Comparison of ENCODE assay signal across 9 cellular contexts in the genomic region with DNA sequence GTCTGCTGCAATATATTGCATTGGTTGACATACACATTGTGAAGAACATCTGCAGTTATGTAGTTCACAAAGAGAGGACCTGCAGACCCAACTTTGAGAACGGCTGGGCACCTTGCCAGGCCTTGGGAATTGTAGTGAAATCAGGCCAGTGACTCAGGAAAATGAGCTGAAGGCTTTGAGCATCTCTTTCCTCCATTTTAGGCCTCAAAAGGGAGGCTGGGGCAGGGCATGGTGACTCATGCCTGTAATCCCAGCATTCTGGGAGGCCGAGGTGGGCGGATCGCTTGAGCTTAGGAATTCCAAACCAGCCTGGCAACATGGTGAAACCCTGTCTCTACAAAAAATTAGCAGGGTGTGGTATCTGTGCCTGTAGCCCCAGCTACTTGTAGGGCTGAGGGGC. TPM values are rescaled to one million over a fixed set of nuclear protein-coding genes. Genes with fewer than 3 reads are reported as not detected.
DNase-seq lines count a peak whose midpoint lies in the region; ATAC-seq, FAIRE-seq and TF ChIP-seq lines count a peak whose summit lies in the region.
"Had no signal": no experiment of that assay in that cellular context is flagged by ENCODE, and none has a peak within 500 bp of the region (broad histone marks: within the 10 kb centered on the region; RNA-seq: fewer than 3 reads in every experiment).

No MANE protein-coding gene starts in this region.

- peak overlapping the region; percentile 76 for H3K4me3 ChIP-seq in HFF-Myc (replicated peaks; ENCODE audit: low read depth, low read length)

- H3K27me3 Mint-ChIP-seq in activated T-helper 1 cell treated with anti-CD3 and anti-CD28 coated beads, Interleukin-12 subunit alpha, Interleukin-12 subunit beta, Interleukin-2, Interleukin-4 antibody, amounts not matched to agents 30 ng/mL and 10 ng/mL and 1 ng/mL, durations not matched to agents 14 hours and 24 hours and 36 hours (ENCODE audit: insufficient read depth) = no peaks in the 10 kb centered on the region

- peak overlapping the region; percentile 88 for H3K4me3 Mint-ChIP-seq in activated T-helper 1 cell treated with anti-CD3 and anti-CD28 coated beads, Interleukin-12 subunit alpha, Interleukin-12 subunit beta, Interleukin-2, Interleukin-4 antibody, amounts not matched to agents 30 ng/mL and 10 ng/mL and 1 ng/mL, durations not matched to agents 14 hours and 24 hours and 36 hours

- DNase-seq in AG08395 (ENCODE audit: low spot score) (peak; percentile 45), HFF-Myc (ENCODE audit: extremely low read depth, low read depth) (peak; percentile 63), left ventricle myocardium superior (peak; percentile 63), GF-D8 (lab: John Stamatoyannopoulos, UW) (no peak), GM12892 (ENCODE audit: insufficient read length) (no peak)
- no peak for DNase-seq in activated T-helper 1 cell treated with anti-CD3 and anti-CD28 coated beads, Interleukin-12 subunit alpha, Interleukin-12 subunit beta, Interleukin-2, Interleukin-4 antibody, amounts not matched to agents 30 ng/mL and 10 ng/mL and 1 ng/mL, durations not matched to agents 14 hours and 24 hours and 36 hours (ENCODE audit: low spot score)
- peak; percentile 28 for DNase-seq in stimulated activated CD8-positive, alpha-beta memory T cell treated with anti-CD3 and anti-CD28 coated beads, Interleukin-4, amount 100 ng/mL, for 48 hours

- H3K36me3 Mint-ChIP-seq in activated T-helper 1 cell treated with anti-CD3 and anti-CD28 coated beads, Interleukin-12 subunit alpha, Interleukin-12 subunit beta, Interleukin-2, Interleukin-4 antibody, amounts not matched to agents 30 ng/mL and 10 ng/mL and 1 ng/mL, durations not matched to agents 14 hours and 24 hours and 36 hours (ENCODE audit: low read depth) = peaks cover 20% of the 10 kb centered on the region

- intact Hi-C loops in activated T-helper 1 cell treated with anti-CD3 and anti-CD28 coated beads, Interleukin-12 subunit alpha, Interleukin-12 subunit beta, Interleukin-2, Interleukin-4 antibody, amounts not matched to agents 30 ng/mL and 10 ng/mL and 1 ng/mL, durations not matched to agents 14 hours and 24 hours and 36 hours (cut with micrococcal nuclease) = loop anchor here (2.0 to 10.0 kb wide), 3 partner anchors 25 to 423 kb away; a partner anchor contains a TSS
- intact Hi-C loops in left ventricle myocardium superior (cut with micrococcal nuclease) = no loop called here

- ATAC-seq in left ventricle myocardium superior (no peak), GM18520 (IDR thresholded peaks at IDR 0.05; ENCODE audit: unreplicated experiment) (no peak)
- ATAC-seq: pancreas had no signal

- peaks cover 28% of the 10 kb centered on the region for H3K4me1 Mint-ChIP-seq in activated T-helper 1 cell treated with anti-CD3 and anti-CD28 coated beads, Interleukin-12 subunit alpha, Interleukin-12 subunit beta, Interleukin-2, Interleukin-4 antibody, amounts not matched to agents 30 ng/mL and 10 ng/mL and 1 ng/mL, durations not matched to agents 14 hours and 24 hours and 36 hours (ENCODE audit: low read depth)

- H3K27ac Mint-ChIP-seq in activated T-helper 1 cell treated with anti-CD3 and anti-CD28 coated beads, Interleukin-12 subunit alpha, Interleukin-12 subunit beta, Interleukin-2, Interleukin-4 antibody, amounts not matched to agents 30 ng/mL and 10 ng/mL and 1 ng/mL, durations not matched to agents 14 hours and 24 hours and 36 hours = no peak overlapping the region

- H3K9me3 Mint-ChIP-seq in activated T-helper 1 cell treated with anti-CD3 and anti-CD28 coated beads, Interleukin-12 subunit alpha, Interleukin-12 subunit beta, Interleukin-2, Interleukin-4 antibody, amounts not matched to agents 30 ng/mL and 10 ng/mL and 1 ng/mL, durations not matched to agents 14 hours and 24 hours and 36 hours = no peaks in the 10 kb centered on the region

- FAIRE-seq in GM12892 (lab: Jason Lieb, UNC) = no peak
- FAIRE-seq: pancreas had no signal

- TF ChIP-seq CTCF in HFF-Myc (IDR thresholded peaks at IDR 0.05; ENCODE audit: low read depth, low read length, missing control alignments) = no peak

- TF ChIP-seq POLR2A in GM12892 (IDR thresholded peaks at IDR 0.05; ENCODE audit: low read depth, low read length) = no peak

RNA-seq across cellular contexts. Expression of a gene that starts 1.4 kb away (rescaled TPM):
- total RNA-seq in activated T-helper 1 cell treated with anti-CD3 and anti-CD28 coated beads, Interleukin-12 subunit alpha, Interleukin-12 subunit beta, Interleukin-2, Interleukin-4 antibody, amounts not matched to agents 30 ng/mL and 10 ng/mL and 1 ng/mL, durations not matched to agents 14 hours and 24 hours and 36 hours = 14.8 and 14.9 TPM in 2 replicates
- 7.6 TPM for total RNA-seq in left ventricle myocardium superior
- polyA plus RNA-seq in GM12892 (2012; ENCODE audit: missing spikeins) = 7.4 TPM

Comparison
In these comparisons a context has a peak if more than half of its experiments do, and no peak if none do; other contexts are left out.
1. DNase-seq: peak in AG08395 (single experiment), HFF-Myc (single experiment), left ventricle myocardium superior (single experiment) and stimulated activated CD8-positive, alpha-beta memory T cell treated with anti-CD3 and anti-CD28 coated beads, Interleukin-4, amount 100 ng/mL, for 48 hours (single experiment); none in activated T-helper 1 cell treated with anti-CD3 and anti-CD28 coated beads, Interleukin-12 subunit alpha, Interleukin-12 subunit beta, Interleukin-2, Interleukin-4 antibody, amounts not matched to agents 30 ng/mL and 10 ng/mL and 1 ng/mL, durations not matched to agents 14 hours and 24 hours and 36 hours (single experiment), GF-D8 (single experiment) and GM12892 (single experiment).